ENCODE assay signal across 13 cellular contexts in genomic region chr3:185732782-185733181, GRCh38.
DNase-seq lines count a peak whose midpoint lies in the region; FAIRE-seq and TF ChIP-seq lines count a peak whose summit lies in the region.
"Had no signal": no experiment of that assay in that cellular context is flagged by ENCODE, and none has a peak within 500 bp of the region (broad histone marks: within the 10 kb centered on the region; RNA-seq: fewer than 3 reads in every experiment).

No MANE protein-coding gene starts in this region.

- peak; percentile 76 for FAIRE-seq in keratinocyte (lab: Jason Lieb, UNC)

- H3K4me1 ChIP-seq in HUES48 (ENCODE audit: control insufficient read depth, insufficient read depth, low read length) (peaks cover 36% of the 10 kb centered on the region), keratinocyte (ENCODE audit: control insufficient read depth, extremely low read depth, insufficient read depth, low read length) (peaks cover 95% of the 10 kb centered on the region)
- H3K4me1 ChIP-seq: BE2C had no signal

- in situ Hi-C loops in astrocyte of the spinal cord (cut with HindIII; ENCODE audit: low sequenced_read_pairs), result no loop called here

- no peaks in the 10 kb centered on the region for H3K36me3 ChIP-seq in HUES48 (ENCODE audit: control insufficient read depth, insufficient read depth, low read length)
- H3K36me3 ChIP-seq in keratinocyte (ENCODE audit: control insufficient read depth in 2 of 2, extremely low read depth in 1 of 2, insufficient read depth in 2 of 2, low read length in 2 of 2), result peaks cover 4 to 12% of the 10 kb centered on the region in 2 experiments
- H3K36me3 ChIP-seq: BE2C, vagina had no signal

- H3K27me3 ChIP-seq in HUES48 (ENCODE audit: control insufficient read depth, insufficient read depth, low read length), result no peaks in the 10 kb centered on the region
- no peaks in the 10 kb centered on the region for H3K27me3 ChIP-seq in keratinocyte (ENCODE audit: control insufficient read depth, extremely low read depth, insufficient read depth, low read length)
- H3K27me3 ChIP-seq: vagina had no signal

- H3K9me3 ChIP-seq in HUES48 (ENCODE audit: control insufficient read depth, insufficient read depth, low read length), result no peaks in the 10 kb centered on the region
- H3K9me3 ChIP-seq in keratinocyte (ENCODE audit: control insufficient read depth, low read depth, low read length), result no peaks in the 10 kb centered on the region
- H3K9me3 ChIP-seq: BE2C, vagina had no signal

- no peak overlapping the region for H2AFZ ChIP-seq in keratinocyte (ENCODE audit: control insufficient read depth, low read length)

- H3K9me1 ChIP-seq in keratinocyte (ENCODE audit: control insufficient read depth, extremely low read depth, insufficient read depth, low read length), result no peaks in the 10 kb centered on the region

- H3K9ac ChIP-seq in HUES48 (ENCODE audit: low read depth, low read length) (no peak overlapping the region), keratinocyte (ENCODE audit: control insufficient read depth, extremely low read depth, insufficient read depth, low read length) (peak overlapping the region; percentile 69)

- DNase-seq in AG04449 (ENCODE audit: low read depth, low spot score) (peak; percentile 69), astrocyte of the spinal cord (ENCODE audit: low read depth, low spot score) (peak; percentile 79), keratinocyte (ENCODE audit: low read depth, low spot score) (peak; percentile 82), NCI-H2107 treated with DMSO at 0.1 percent for 48 hours (lab: John Stamatoyannopoulos, UW; ENCODE audit: unreplicated experiment) (no peak), NCI-H2196 (lab: John Stamatoyannopoulos, UW; ENCODE audit: unreplicated experiment) (no peak), NCI-H187 treated with DMSO at 0.1 percent for 48 hours (lab: John Stamatoyannopoulos, UW) (no peak)
- DNase-seq in activated CD4-positive, alpha-beta T cell treated with anti-CD3 and anti-CD28 coated beads for 4 hours, result no peak
- DNase-seq: activated T-cell treated with anti-CD3 and anti-CD28 coated beads, Interleukin-2, amount 50 U/mL, for 48 hours; BE2C; NK-92 treated with Interleukin-12 subunit alpha and Interleukin-12 subunit beta, amount 100 ng/mL, for 24 hours; occipital lobe had no signal

- dilution Hi-C loops in keratinocyte (cut with MboI; ENCODE audit: extremely low pct_ligation_motif_present, low sequenced_read_pairs), result no loop called here

- POLR2A ChIA-PET in AG04449 (lab: Yijun Ruan, JAX), result interaction anchor here (0.9 to 2.3 kb wide), 5 partner anchors 72 to 205 kb away, joined by 3 to 12 read pairs (median 3); no protein-coding TSS in a partner anchor

- peaks cover 64% of the 10 kb centered on the region for H3K79me2 ChIP-seq in keratinocyte (ENCODE audit: control insufficient read depth, insufficient read depth, low read length)

- CTCF ChIA-PET in AG04449 (lab: Yijun Ruan, JAX), result interaction anchor here (0.8 to 11.0 kb wide), 18 partner anchors 9 to 211 kb away, joined by 3 to 119 read pairs (median 11); no protein-coding TSS in a partner anchor

- H3K27ac ChIP-seq in HUES48 (ENCODE audit: low read depth, low read length) (peak overlapping the region; percentile 62), keratinocyte (ENCODE audit: control insufficient read depth, insufficient read depth, low read length) (peak overlapping the region; percentile 81)
- H3K27ac ChIP-seq: vagina had no signal

- H3K4me2 ChIP-seq in keratinocyte (ENCODE audit: control insufficient read depth, extremely low read depth, insufficient read depth, low read depth, low read length), result peak overlapping the region; percentile 61

- TF ChIP-seq CTCF in AG04449 (IDR thresholded peaks at IDR 0.05; ENCODE audit: insufficient read depth, low read length, missing control alignments) (no peak), astrocyte of the spinal cord (IDR thresholded peaks at IDR 0.05; ENCODE audit: low read depth, low read length) (no peak), keratinocyte (optimal IDR thresholded peaks at IDR 0.05 in 1 of 3, IDR thresholded peaks at IDR 0.05 in 1 of 3, conservative IDR thresholded peaks at IDR 0.05 in 1 of 3; ENCODE audit: extremely low read depth in 1 of 3, insufficient read depth in 2 of 3, low read length in 3 of 3) (no peak)

- no peaks in the 10 kb centered on the region for H4K20me1 ChIP-seq in keratinocyte (ENCODE audit: control insufficient read depth, extremely low read depth, insufficient read depth, low read length)

- H3K4me3 ChIP-seq in AG04449 (ENCODE audit: low read depth, low read length), result no peak overlapping the region
- no peak overlapping the region for H3K4me3 ChIP-seq in HUES48 (ENCODE audit: low read depth, low read length)
- no peak overlapping the region for H3K4me3 ChIP-seq in astrocyte of the spinal cord (ENCODE audit: low read depth, low read length)
- peak overlapping the region in 1 of 3 experiments; percentile 7 for H3K4me3 ChIP-seq in keratinocyte (ENCODE audit: control insufficient read depth in 2 of 3, extremely low read depth in 1 of 3, insufficient read depth in 2 of 3, low read depth in 1 of 3, low read length in 3 of 3)
- H3K4me3 ChIP-seq: vagina had no signal

Comparison
In these comparisons a context has a peak if more than half of its experiments do, and no peak if none do; other contexts are left out.
1. DNase-seq: peak in AG04449 (single experiment), astrocyte of the spinal cord (single experiment) and keratinocyte (single experiment); none in activated CD4-positive, alpha-beta T cell treated with anti-CD3 and anti-CD28 coated beads for 4 hours (0 of 2), NCI-H2107 treated with DMSO at 0.1 percent for 48 hours (single experiment), NCI-H2196 (single experiment) and NCI-H187 treated with DMSO at 0.1 percent for 48 hours (single experiment).